Comparison of ENCODE assay signal across 8 cellular contexts in genomic region chr19:35142531-35143230, GRCh38. TPM values are rescaled to one million over a fixed set of nuclear protein-coding genes. Genes with fewer than 3 reads are reported as not detected.
DNase-seq lines count a peak whose midpoint lies in the region; ATAC-seq and TF ChIP-seq lines count a peak whose summit lies in the region.

No MANE protein-coding gene starts in this region.

- H3K9me3 Mint-ChIP-seq in activated naive CD8-positive, alpha-beta T cell treated with anti-CD3 and anti-CD28 coated beads for 36 hours: no peaks in the 10 kb centered on the region

- H3K4me1 Mint-ChIP-seq in activated naive CD8-positive, alpha-beta T cell treated with anti-CD3 and anti-CD28 coated beads for 36 hours: peaks cover 26% of the 10 kb centered on the region

- intact Hi-C loops in Right ventricle myocardium superior (cut with DNase I): loop anchor here (5.0 kb wide), 2 partner anchors 75 to 120 kb away; no protein-coding TSS in a partner anchor
- intact Hi-C loops in Right ventricle myocardium inferior (cut with DNase I): loop anchor here (5.0 kb wide), 2 partner anchors 100 to 125 kb away; partner anchors contain the start of genes HPN and USF2

- peak overlapping the region; percentile 21 for H3K9ac ChIP-seq in iPS-18a (ENCODE audit: low read length)

- peaks cover 30% of the 10 kb centered on the region for H3K27me3 ChIP-seq in iPS-18a (ENCODE audit: control insufficient read depth, insufficient read depth, low read length)

- no peaks in the 10 kb centered on the region for H3K36me3 Mint-ChIP-seq in activated naive CD8-positive, alpha-beta T cell treated with anti-CD3 and anti-CD28 coated beads for 36 hours

- no peak overlapping the region for H3K27ac ChIP-seq in iPS-18a (ENCODE audit: low read length)

- H3K9me3 ChIP-seq in iPS-18a (ENCODE audit: control insufficient read depth, low read depth, low read length): no peaks in the 10 kb centered on the region

- H3K4me3 ChIP-seq in iPS-18a (ENCODE audit: low read length): peak overlapping the region; percentile 66

- H3K27me3 Mint-ChIP-seq in activated naive CD8-positive, alpha-beta T cell treated with anti-CD3 and anti-CD28 coated beads for 36 hours: no peaks in the 10 kb centered on the region

- ATAC-seq in Right ventricle myocardium superior (ENCODE audit: poor library complexity): no peak
- ATAC-seq in Right ventricle myocardium inferior: no peak
- ATAC-seq in SK-N-SH treated with all-trans-retinoic acid at 6 μM for 48 hours: peak; percentile 57
- ATAC-seq in GM18519 (IDR thresholded peaks at IDR 0.05; ENCODE audit: low FRiP score, unreplicated experiment): no peak

- H3K27ac Mint-ChIP-seq in activated naive CD8-positive, alpha-beta T cell treated with anti-CD3 and anti-CD28 coated beads for 36 hours: no peak overlapping the region

- no peaks in the 10 kb centered on the region for H3K36me3 ChIP-seq in iPS-18a (ENCODE audit: control insufficient read depth, low read depth, low read length)

- DNase-seq in Right ventricle myocardium superior (peak; percentile 65), Right ventricle myocardium inferior (ENCODE audit: missing footprints) (no peak), inferior parietal cortex (ENCODE audit: extremely low spot score) (no peak)
- DNase-seq in activated naive CD8-positive, alpha-beta T cell treated with anti-CD3 and anti-CD28 coated beads for 36 hours: peak; percentile 66
- DNase-seq in stimulated activated CD4-positive, alpha-beta T cell treated with anti-CD3 and anti-CD28 coated beads, Interleukin-2, amount 100 ng/mL, for 48 hours: peak; percentile 64 to 66

- H3K4me1 ChIP-seq in iPS-18a (ENCODE audit: control insufficient read depth, low read depth, low read length): peaks cover 14% of the 10 kb centered on the region

- H3K4me3 Mint-ChIP-seq in activated naive CD8-positive, alpha-beta T cell treated with anti-CD3 and anti-CD28 coated beads for 36 hours: peak overlapping the region; percentile 82

TF ChIP-seq in SK-N-SH treated with all-trans-retinoic acid at 6 μM for 48 hours, 23 proteins besides CTCF, POLR2A, EP300 and RAD21:
- TF ChIP-seq ZFP30 (CRISPR knock-in tag; IDR thresholded peaks at IDR 0.05): no peak
- no peak for TF ChIP-seq ZNF565 (CRISPR knock-in tag; conservative IDR thresholded peaks at IDR 0.05; ENCODE audit: low read depth)
- TF ChIP-seq ZNF70 (CRISPR knock-in tag; IDR thresholded peaks at IDR 0.05): no peak
- no peak for TF ChIP-seq ISL1 (CRISPR knock-in tag; IDR thresholded peaks at IDR 0.05)
- no peak for TF ChIP-seq PPARA (CRISPR knock-in tag; IDR thresholded peaks at IDR 0.05; ENCODE audit: borderline replicate concordance)
- no peak for TF ChIP-seq TOX (CRISPR knock-in tag; IDR thresholded peaks at IDR 0.05; ENCODE audit: borderline replicate concordance)
- TF ChIP-seq BACH2 (CRISPR knock-in tag; IDR thresholded peaks at IDR 0.05; ENCODE audit: borderline replicate concordance): no peak
- no peak for TF ChIP-seq RARB (CRISPR knock-in tag; IDR thresholded peaks at IDR 0.05)
- no peak for TF ChIP-seq CSDC2 (CRISPR knock-in tag; IDR thresholded peaks at IDR 0.05)
- TF ChIP-seq ZFP3 (CRISPR knock-in tag; IDR thresholded peaks at IDR 0.05): no peak
- TF ChIP-seq ZC3H10 (CRISPR knock-in tag; IDR thresholded peaks at IDR 0.05): no peak
- TF ChIP-seq SNAI2 (CRISPR knock-in tag; IDR thresholded peaks at IDR 0.05): no peak
- TF ChIP-seq OSR1 (CRISPR knock-in tag; IDR thresholded peaks at IDR 0.05): no peak
- no peak for TF ChIP-seq PATZ1 (CRISPR knock-in tag; IDR thresholded peaks at IDR 0.05; ENCODE audit: borderline replicate concordance)
- no peak for TF ChIP-seq ESRRG (CRISPR knock-in tag; IDR thresholded peaks at IDR 0.05)
- TF ChIP-seq GLIS3 (CRISPR knock-in tag; IDR thresholded peaks at IDR 0.05): no peak
- TF ChIP-seq, protein P1, sequence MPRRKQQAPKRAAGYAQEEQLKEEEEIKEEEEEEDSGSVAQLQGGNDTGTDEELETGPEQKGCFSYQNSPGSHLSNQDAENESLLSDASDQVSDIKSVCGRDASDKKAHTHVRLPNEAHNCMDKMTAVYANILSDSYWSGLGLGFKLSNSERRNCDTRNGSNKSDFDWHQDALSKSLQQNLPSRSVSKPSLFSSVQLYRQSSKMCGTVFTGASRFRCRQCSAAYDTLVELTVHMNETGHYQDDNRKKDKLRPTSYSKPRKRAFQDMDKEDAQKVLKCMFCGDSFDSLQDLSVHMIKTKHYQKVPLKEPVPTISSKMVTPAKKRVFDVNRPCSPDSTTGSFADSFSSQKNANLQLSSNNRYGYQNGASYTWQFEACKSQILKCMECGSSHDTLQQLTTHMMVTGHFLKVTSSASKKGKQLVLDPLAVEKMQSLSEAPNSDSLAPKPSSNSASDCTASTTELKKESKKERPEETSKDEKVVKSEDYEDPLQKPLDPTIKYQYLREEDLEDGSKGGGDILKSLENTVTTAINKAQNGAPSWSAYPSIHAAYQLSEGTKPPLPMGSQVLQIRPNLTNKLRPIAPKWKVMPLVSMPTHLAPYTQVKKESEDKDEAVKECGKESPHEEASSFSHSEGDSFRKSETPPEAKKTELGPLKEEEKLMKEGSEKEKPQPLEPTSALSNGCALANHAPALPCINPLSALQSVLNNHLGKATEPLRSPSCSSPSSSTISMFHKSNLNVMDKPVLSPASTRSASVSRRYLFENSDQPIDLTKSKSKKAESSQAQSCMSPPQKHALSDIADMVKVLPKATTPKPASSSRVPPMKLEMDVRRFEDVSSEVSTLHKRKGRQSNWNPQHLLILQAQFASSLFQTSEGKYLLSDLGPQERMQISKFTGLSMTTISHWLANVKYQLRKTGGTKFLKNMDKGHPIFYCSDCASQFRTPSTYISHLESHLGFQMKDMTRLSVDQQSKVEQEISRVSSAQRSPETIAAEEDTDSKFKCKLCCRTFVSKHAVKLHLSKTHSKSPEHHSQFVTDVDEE (CRISPR knock-in tag; IDR thresholded peaks at IDR 0.05): no peak
- TF ChIP-seq, protein P2, sequence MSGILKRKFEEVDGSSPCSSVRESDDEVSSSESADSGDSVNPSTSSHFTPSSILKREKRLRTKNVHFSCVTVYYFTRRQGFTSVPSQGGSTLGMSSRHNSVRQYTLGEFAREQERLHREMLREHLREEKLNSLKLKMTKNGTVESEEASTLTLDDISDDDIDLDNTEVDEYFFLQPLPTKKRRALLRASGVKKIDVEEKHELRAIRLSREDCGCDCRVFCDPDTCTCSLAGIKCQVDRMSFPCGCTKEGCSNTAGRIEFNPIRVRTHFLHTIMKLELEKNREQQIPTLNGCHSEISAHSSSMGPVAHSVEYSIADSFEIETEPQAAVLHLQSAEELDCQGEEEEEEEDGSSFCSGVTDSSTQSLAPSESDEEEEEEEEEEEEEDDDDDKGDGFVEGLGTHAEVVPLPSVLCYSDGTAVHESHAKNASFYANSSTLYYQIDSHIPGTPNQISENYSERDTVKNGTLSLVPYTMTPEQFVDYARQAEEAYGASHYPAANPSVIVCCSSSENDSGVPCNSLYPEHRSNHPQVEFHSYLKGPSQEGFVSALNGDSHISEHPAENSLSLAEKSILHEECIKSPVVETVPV (CRISPR knock-in tag; IDR thresholded peaks at IDR 0.05): no peak
- TF ChIP-seq, protein P3, sequence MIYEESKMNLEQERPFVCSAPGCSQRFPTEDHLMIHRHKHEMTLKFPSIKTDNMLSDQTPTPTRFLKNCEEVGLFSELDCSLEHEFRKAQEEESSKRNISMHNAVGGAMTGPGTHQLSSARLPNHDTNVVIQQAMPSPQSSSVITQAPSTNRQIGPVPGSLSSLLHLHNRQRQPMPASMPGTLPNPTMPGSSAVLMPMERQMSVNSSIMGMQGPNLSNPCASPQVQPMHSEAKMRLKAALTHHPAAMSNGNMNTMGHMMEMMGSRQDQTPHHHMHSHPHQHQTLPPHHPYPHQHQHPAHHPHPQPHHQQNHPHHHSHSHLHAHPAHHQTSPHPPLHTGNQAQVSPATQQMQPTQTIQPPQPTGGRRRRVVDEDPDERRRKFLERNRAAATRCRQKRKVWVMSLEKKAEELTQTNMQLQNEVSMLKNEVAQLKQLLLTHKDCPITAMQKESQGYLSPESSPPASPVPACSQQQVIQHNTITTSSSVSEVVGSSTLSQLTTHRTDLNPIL (CRISPR knock-in tag; IDR thresholded peaks at IDR 0.05; ENCODE audit: low read depth): no peak

RNA-seq across cellular contexts. Expression of gene FXYD7, which starts 0.4 kb away (rescaled TPM):
- total RNA-seq in Right ventricle myocardium superior (not detected), Right ventricle myocardium inferior (not detected)
- total RNA-seq in activated naive CD8-positive, alpha-beta T cell treated with anti-CD3 and anti-CD28 coated beads for 36 hours: under 1 TPM; 0.54 to 0.62 TPM

RNA-seq across cellular contexts. Expression of gene FXYD1, which starts 4.1 kb away (rescaled TPM):
- total RNA-seq in Right ventricle myocardium superior: 580 TPM
- total RNA-seq in Right ventricle myocardium inferior: 556 TPM
- total RNA-seq in activated naive CD8-positive, alpha-beta T cell treated with anti-CD3 and anti-CD28 coated beads for 36 hours: 1 to 10 TPM; 1.1 TPM

RNA-seq across cellular contexts. Expression of gene LGI4, which starts 7.8 kb away (rescaled TPM):
- 8.1 TPM for total RNA-seq in Right ventricle myocardium superior
- 10.0 TPM for total RNA-seq in Right ventricle myocardium inferior
- not detected for total RNA-seq in activated naive CD8-positive, alpha-beta T cell treated with anti-CD3 and anti-CD28 coated beads for 36 hours

RNA-seq across cellular contexts. Expression of gene FXYD5, which starts 11.9 kb away (rescaled TPM):
- total RNA-seq in Right ventricle myocardium superior (20.9 TPM), Right ventricle myocardium inferior (23.5 TPM)
- 100 to 1,000 TPM; 272 to 275 TPM for total RNA-seq in activated naive CD8-positive, alpha-beta T cell treated with anti-CD3 and anti-CD28 coated beads for 36 hours

RNA-seq across cellular contexts. Expression of gene FXYD3, which starts 27.1 kb away (rescaled TPM):
- 1.3 TPM for total RNA-seq in Right ventricle myocardium superior
- 2.3 TPM for total RNA-seq in Right ventricle myocardium inferior
- total RNA-seq in activated naive CD8-positive, alpha-beta T cell treated with anti-CD3 and anti-CD28 coated beads for 36 hours: not detected

Comparison
In these comparisons a context has a peak if more than half of its experiments do, and no peak if none do; other contexts are left out.
1. DNase-seq: peak in Right ventricle myocardium superior (single experiment), activated naive CD8-positive, alpha-beta T cell treated with anti-CD3 and anti-CD28 coated beads for 36 hours (single experiment) and stimulated activated CD4-positive, alpha-beta T cell treated with anti-CD3 and anti-CD28 coated beads, Interleukin-2, amount 100 ng/mL, for 48 hours (2 of 2); none in Right ventricle myocardium inferior (single experiment) and inferior parietal cortex (single experiment).
2. RNA of gene FXYD1, which starts 4.1 kb away (total RNA-seq): 580 TPM in Right ventricle myocardium superior (single experiment) and 556 TPM in Right ventricle myocardium inferior (single experiment); 1.1 TPM in activated naive CD8-positive, alpha-beta T cell treated with anti-CD3 and anti-CD28 coated beads for 36 hours; every median in the first group is over 100 times any median in the second.